26 cellular contexts compared by ENCODE assay signal in genomic region chr19:13998426-13998825, GRCh38. TPM values are rescaled to one million over a fixed set of nuclear protein-coding genes. Genes with fewer than 3 reads are reported as not detected.
"Had no signal": no experiment of that assay in that cellular context is flagged by ENCODE, and none has a peak within 500 bp of the region (broad histone marks: within the 10 kb centered on the region; RNA-seq: fewer than 3 reads in every experiment).

No MANE protein-coding gene starts in this region.

- H3K36me3 ChIP-seq: gastrocnemius medialis, prostate gland, right atrium auricular region had no signal

- H3K27ac Mint-ChIP-seq: activated CD8-positive, alpha-beta T cell treated with anti-CD3 and anti-CD28 coated beads, Interleukin-2, amount 10 ng/mL, durations not matched to agents 7 days and 5 days; activated naive CD8-positive, alpha-beta T cell treated with anti-CD3 and anti-CD28 coated beads for 36 hours; endodermal cell had no signal

- DNase-seq: activated CD4-positive, alpha-beta T cell treated with anti-CD3 and anti-CD28 coated beads for 48 hours; activated CD4-positive, CD25-positive, alpha-beta regulatory T cell; activated CD8-positive, alpha-beta T cell treated with anti-CD3 and anti-CD28 coated beads, Interleukin-2, amount 10 ng/mL, durations not matched to agents 7 days and 5 days; activated effector memory CD4-positive, alpha-beta T cell treated with Interleukin-2 at 50 U/mL for 16 hours; activated naive CD8-positive, alpha-beta T cell treated with anti-CD3 and anti-CD28 coated beads for 36 hours; activated T-cell treated with anti-CD3 and anti-CD28 coated beads, Interleukin-2, amount 50 U/mL, for 48 hours; body of pancreas; dorsolateral prefrontal cortex; endodermal cell; gastrocnemius medialis; head of caudate nucleus; midbrain; occipital lobe; stomach; T-helper 1 cell; T1000; upper lobe of left lung had no signal

- H3K4me1 ChIP-seq: prostate gland had no signal

- H3K27ac ChIP-seq: body of pancreas, epithelial cell of prostate, left lung, prostate gland, right atrium auricular region, stomach, upper lobe of left lung had no signal

- H3K4me1 Mint-ChIP-seq: endodermal cell had no signal

- H3K27me3 ChIP-seq: body of pancreas, dorsolateral prefrontal cortex, gastrocnemius medialis, left lung, right atrium auricular region, stomach, upper lobe of left lung had no signal

- H3K4me3 Mint-ChIP-seq: activated CD8-positive, alpha-beta T cell treated with anti-CD3 and anti-CD28 coated beads, Interleukin-2, amount 10 ng/mL, durations not matched to agents 7 days and 5 days; activated naive CD8-positive, alpha-beta T cell treated with anti-CD3 and anti-CD28 coated beads for 36 hours; endodermal cell had no signal

- H3K27me3 Mint-ChIP-seq: activated naive CD8-positive, alpha-beta T cell treated with anti-CD3 and anti-CD28 coated beads for 36 hours had no signal

- H3K4me3 ChIP-seq: body of pancreas, dorsolateral prefrontal cortex, gastrocnemius medialis, left lung, prostate gland, right atrium auricular region, stomach, upper lobe of left lung had no signal

- H3K9me3 ChIP-seq: body of pancreas, gastrocnemius medialis, prostate gland had no signal

- ATAC-seq: activated CD8-positive, alpha-beta T cell treated with anti-CD3 and anti-CD28 coated beads, Interleukin-2, amount 10 ng/mL, durations not matched to agents 7 days and 5 days; body of pancreas; gastrocnemius medialis; left lung had no signal

RNA-seq across cellular contexts. Expression of gene RLN3, which starts 29.5 kb away (rescaled TPM):
- total RNA-seq: activated CD8-positive, alpha-beta T cell treated with anti-CD3 and anti-CD28 coated beads, Interleukin-2, amount 10 ng/mL, durations not matched to agents 7 days and 5 days; activated naive CD8-positive, alpha-beta T cell treated with anti-CD3 and anti-CD28 coated beads for 36 hours; body of pancreas; cardiac septum; dorsolateral prefrontal cortex; endodermal cell; gastrocnemius medialis; kidney; left lung; lung microvascular endothelial cell; occipital lobe; prostate gland; right atrium auricular region; stomach; temporal lobe had no signal
- polyA plus RNA-seq: neural cell, stomach had no signal
